Comparison of ENCODE assay signal across 19 cellular contexts in the genomic region with DNA sequence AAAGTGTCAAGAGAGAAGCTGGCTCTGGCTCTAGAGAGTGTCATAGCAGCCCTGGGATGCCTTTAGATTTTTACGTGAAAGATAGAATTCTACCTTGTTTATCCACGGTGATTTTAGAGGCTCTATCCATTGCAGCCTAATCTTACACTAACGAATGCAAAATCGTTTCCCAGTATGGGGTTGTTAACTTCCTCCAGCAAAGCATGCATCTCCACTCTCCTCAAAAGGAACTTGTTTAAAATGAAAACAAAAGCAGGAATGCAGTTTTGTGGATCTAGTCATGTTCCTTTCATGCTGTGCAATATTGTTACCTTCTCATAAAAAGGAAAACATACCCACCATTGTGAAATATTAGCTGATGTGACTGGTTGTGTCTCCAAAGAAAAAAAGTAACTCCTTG.
"Had no signal": no experiment of that assay in that cellular context is flagged by ENCODE, and none has a peak within 500 bp of the region (broad histone marks: within the 10 kb centered on the region; RNA-seq: fewer than 3 reads in every experiment).

No MANE protein-coding gene starts in this region.

- H3K4me2 ChIP-seq: KMS-11 had no signal

- H3K36me3 Mint-ChIP-seq: activated CD4-positive, alpha-beta memory T cell treated with anti-CD3 and anti-CD28 coated beads for 36 hours; activated naive CD4-positive, alpha-beta T cell treated with anti-CD3 and anti-CD28 coated beads, Interleukin-2, amount 10 ng/mL, durations not matched to agents 7 days and 5 days; activated naive CD8-positive, alpha-beta T cell treated with anti-CD3 and anti-CD28 coated beads for 36 hours had no signal

- ATAC-seq: activated T-helper 17 cell treated with anti-CD3 and anti-CD28 coated beads, Interleukin-2, amount 50 U/mL, for 72 hours; T-helper 17 cell had no signal

- H3K4me3 Mint-ChIP-seq: activated B cell treated with CpG ODN at 0.5 μM for 24 hours; activated CD4-positive, alpha-beta memory T cell treated with anti-CD3 and anti-CD28 coated beads for 36 hours; activated CD4-positive, alpha-beta T cell treated with anti-CD3 and anti-CD28 coated beads, Interleukin-2, amount 10 ng/mL, durations not matched to agents 24 days and 14 days; activated naive CD4-positive, alpha-beta T cell treated with anti-CD3 and anti-CD28 coated beads, Interleukin-2, amount 10 ng/mL, durations not matched to agents 7 days and 5 days; activated naive CD8-positive, alpha-beta T cell treated with anti-CD3 and anti-CD28 coated beads for 36 hours; activated T-helper 17 cell treated with anti-CD3 and anti-CD28 coated beads, Interleukin-2, amount 50 U/mL, for 72 hours; T-helper 17 cell had no signal

- H3K27ac ChIP-seq: KMS-11 had no signal

- H3K4me1 Mint-ChIP-seq: activated B cell treated with CpG ODN at 0.5 μM for 24 hours; activated CD4-positive, alpha-beta T cell treated with anti-CD3 and anti-CD28 coated beads, Interleukin-2, amount 10 ng/mL, durations not matched to agents 24 days and 14 days; activated naive CD4-positive, alpha-beta T cell treated with anti-CD3 and anti-CD28 coated beads, Interleukin-2, amount 10 ng/mL, durations not matched to agents 7 days and 5 days; activated naive CD8-positive, alpha-beta T cell treated with anti-CD3 and anti-CD28 coated beads for 36 hours; activated T-helper 17 cell treated with anti-CD3 and anti-CD28 coated beads, Interleukin-2, amount 50 U/mL, for 72 hours; T-helper 17 cell had no signal

- DNase-seq: activated B cell treated with CpG ODN at 0.5 μM for 24 hours; activated CD4-positive, alpha-beta memory T cell treated with anti-CD3 and anti-CD28 coated beads for 36 hours; activated CD4-positive, alpha-beta T cell treated with anti-CD3 and anti-CD28 coated beads for 1 hour; activated CD4-positive, alpha-beta T cell treated with anti-CD3 and anti-CD28 coated beads, Interleukin-2, amount 10 ng/mL, durations not matched to agents 24 days and 14 days; activated gamma-delta T cell treated with Interleukin-2 at 50 U/mL for 16 hours; activated naive CD4-positive, alpha-beta T cell treated with anti-CD3 and anti-CD28 coated beads, Interleukin-2, amount 10 ng/mL, durations not matched to agents 7 days and 5 days; activated naive CD8-positive, alpha-beta T cell treated with anti-CD3 and anti-CD28 coated beads for 36 hours; activated T-cell treated with anti-CD3 and anti-CD28 coated beads for 4 hours; activated T-cell treated with anti-CD3 and anti-CD28 coated beads, Interleukin-2, amount 50 U/mL, for 48 hours; NCI-H1092; NCI-H1417; NCI-H1694; NCI-H2029 treated with DMSO at 0.1 percent for 48 hours; NCI-H446; SIG-M5; T-helper 17 cell; T-helper 9 cell had no signal

- H3K27ac Mint-ChIP-seq: activated B cell treated with CpG ODN at 0.5 μM for 24 hours; activated CD4-positive, alpha-beta memory T cell treated with anti-CD3 and anti-CD28 coated beads for 36 hours; activated CD4-positive, alpha-beta T cell treated with anti-CD3 and anti-CD28 coated beads, Interleukin-2, amount 10 ng/mL, durations not matched to agents 24 days and 14 days; activated naive CD4-positive, alpha-beta T cell treated with anti-CD3 and anti-CD28 coated beads, Interleukin-2, amount 10 ng/mL, durations not matched to agents 7 days and 5 days; activated naive CD8-positive, alpha-beta T cell treated with anti-CD3 and anti-CD28 coated beads for 36 hours; activated T-helper 17 cell treated with anti-CD3 and anti-CD28 coated beads, Interleukin-2, amount 50 U/mL, for 72 hours; T-helper 17 cell had no signal

- H3K9ac ChIP-seq: KMS-11 had no signal

- H3K9me3 Mint-ChIP-seq: activated B cell treated with CpG ODN at 0.5 μM for 24 hours; activated CD4-positive, alpha-beta memory T cell treated with anti-CD3 and anti-CD28 coated beads for 36 hours; activated CD4-positive, alpha-beta T cell treated with anti-CD3 and anti-CD28 coated beads, Interleukin-2, amount 10 ng/mL, durations not matched to agents 24 days and 14 days; activated naive CD4-positive, alpha-beta T cell treated with anti-CD3 and anti-CD28 coated beads, Interleukin-2, amount 10 ng/mL, durations not matched to agents 7 days and 5 days; activated naive CD8-positive, alpha-beta T cell treated with anti-CD3 and anti-CD28 coated beads for 36 hours had no signal
